16 cellular contexts compared by ENCODE assay signal in the genomic region with DNA sequence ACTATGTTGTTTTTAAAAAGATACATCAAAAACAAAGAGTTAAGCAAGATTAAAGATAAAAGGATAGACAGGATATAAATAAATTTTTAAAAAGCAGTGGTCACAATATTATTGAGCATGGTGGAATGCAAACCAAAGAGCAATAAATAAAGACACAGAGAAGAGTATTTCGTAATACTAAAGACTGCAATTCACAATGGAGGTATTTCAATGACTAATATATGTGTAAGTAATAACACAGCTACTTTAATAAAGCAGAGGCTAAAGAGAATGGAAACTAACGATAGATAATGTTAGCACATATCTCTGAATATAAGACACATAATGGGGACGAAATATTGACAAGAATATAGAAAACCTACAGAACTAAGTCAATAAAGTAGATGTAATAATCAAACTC.
DNase-seq lines count a peak whose midpoint lies in the region; ATAC-seq, FAIRE-seq and TF ChIP-seq lines count a peak whose summit lies in the region.
"Had no signal": no experiment of that assay in that cellular context is flagged by ENCODE, and none has a peak within 500 bp of the region (broad histone marks: within the 10 kb centered on the region; RNA-seq: fewer than 3 reads in every experiment).

No MANE protein-coding gene starts in this region.

- TF ChIP-seq CTCF in H1 (IDR thresholded peaks at IDR 0.05; ENCODE audit: control extremely low read depth in 1 of 3, insufficient read depth in 1 of 3, low read depth in 1 of 3, low read length in 3 of 3), result no peak

- no peak for DNase-seq in H7
- no peak for DNase-seq in H1 (ENCODE audit: low read depth in 1 of 2, low spot score in 2 of 2)
- DNase-seq in renal cortical epithelial cell (ENCODE audit: low read depth), result peak; percentile 59
- no peak for DNase-seq in NCI-H2196 (lab: John Stamatoyannopoulos, UW; ENCODE audit: unreplicated experiment)
- no peak for DNase-seq in cerebellar cortex (ENCODE audit: low spot score)
- DNase-seq: BE2C; CD4-positive, alpha-beta T cell; GOT3; MG63; NCI-H1092; NCI-H146; NCI-H510A treated with DMSO at 0.1 percent for 48 hours; NCI-H82; SK-N-SH had no signal

- no CpG with 5 or more reads among the region's 3 CpGs for WGBS in HUES64
- WGBS in H1 (ENCODE audit: extremely low coverage in 1 of 2, insufficient coverage in 1 of 2, insufficient read length in 1 of 2, insufficient replicate concordance in 2 of 2, low coverage in 1 of 2, low lambda C conversion rate in 2 of 2, missing lambda C conversion rate in 1 of 2), 2 experiments, result 87% methylated on average over 3 of the region's 3 CpGs; no CpG with 5 or more reads in 1 of the 2 experiments

- no peak overlapping the region for H3K9ac ChIP-seq in HUES64 (ENCODE audit: low read depth, low read length)
- no peak overlapping the region for H3K9ac ChIP-seq in H1 (replicated peaks in 1 of 4; ENCODE audit: extremely low read depth in 1 of 4, low read depth in 3 of 4, low read length in 3 of 4)
- H3K9ac ChIP-seq: SK-N-SH had no signal

- no peak for TF ChIP-seq RAD21 in H1 (IDR thresholded peaks at IDR 0.05 in 1 of 2, conservative IDR thresholded peaks at IDR 0.05 in 1 of 2; ENCODE audit: low read depth in 2 of 2, low read length in 2 of 2)

- no peak overlapping the region for H3K18ac ChIP-seq in H1 (ENCODE audit: extremely low read depth, low read length)

- CTCF ChIA-PET in H1 (lab: Charles Lee; ENCODE audit: partially characterized antibody), result no interaction called here

- no peaks in the 10 kb centered on the region for H4K20me1 ChIP-seq in H1 (replicated peaks in 1 of 2; ENCODE audit: control insufficient read depth in 1 of 2, insufficient read depth in 2 of 2, low read length in 2 of 2)

- H2BK5ac ChIP-seq in H1 (ENCODE audit: low read depth, low read length), result no peak overlapping the region

- no peak overlapping the region for H2BK12ac ChIP-seq in H1 (ENCODE audit: low read depth, low read length)

- H3K23me2 ChIP-seq in H1 (ENCODE audit: low read depth, low read length), result no peaks in the 10 kb centered on the region

- H3K4me1 ChIP-seq in HUES64 (ENCODE audit: insufficient read depth, low read length) (no peaks in the 10 kb centered on the region), H1 (replicated peaks in 1 of 4; ENCODE audit: control insufficient read depth in 3 of 4, insufficient read depth in 4 of 4, low read length in 3 of 4) (no peaks in the 10 kb centered on the region)
- H3K4me1 ChIP-seq: BE2C had no signal

- no peak overlapping the region for H4K91ac ChIP-seq in H1 (replicated peaks; ENCODE audit: insufficient read length, low read length)

- H4K8ac ChIP-seq in H1 (ENCODE audit: extremely low read depth, insufficient read depth, low read length), result no peak overlapping the region

- peak overlapping the region in 1 of 2 experiments; percentile 37; a peak in 1 of 4 replicates for H3K4me2 ChIP-seq in H1 (ENCODE audit: insufficient read depth in 1 of 2, low read depth in 2 of 2, low read length in 2 of 2)
- H3K4me2 ChIP-seq: SK-N-SH had no signal

- no peak overlapping the region for H2BK15ac ChIP-seq in H1 (ENCODE audit: low read length)

- no peaks in the 10 kb centered on the region for H3K36me3 ChIP-seq in H7 (replicated peaks; ENCODE audit: control insufficient read depth, insufficient read depth, low read length)
- H3K36me3 ChIP-seq in HUES64 (ENCODE audit: insufficient read depth, low read length), result no peaks in the 10 kb centered on the region
- no peaks in the 10 kb centered on the region for H3K36me3 ChIP-seq in H1 (ENCODE audit: control insufficient read depth in 2 of 4, insufficient read depth in 4 of 4, low read length in 3 of 4)
- H3K36me3 ChIP-seq: BE2C, MG63 had no signal

- H3K9me3 ChIP-seq in HUES64 (ENCODE audit: insufficient read depth, low read depth, low read length) (no peaks in the 10 kb centered on the region), H1 (ENCODE audit: insufficient read depth in 2 of 2, low read depth in 1 of 2, low read length in 1 of 2) (no peaks in the 10 kb centered on the region)
- H3K9me3 ChIP-seq: BE2C, MG63, SK-N-SH had no signal

- no peaks in the 10 kb centered on the region for H3K27me3 ChIP-seq in H7 (ENCODE audit: control insufficient read depth, insufficient read depth, low read length)
- H3K27me3 ChIP-seq in HUES64 (ENCODE audit: insufficient read depth, low read length), result no peaks in the 10 kb centered on the region
- H3K27me3 ChIP-seq in H1 (replicated peaks in 1 of 4; ENCODE audit: control insufficient read depth in 3 of 4, extremely low read depth in 1 of 4, insufficient read depth in 3 of 4, low read length in 3 of 4), result no peaks in the 10 kb centered on the region
- H3K27me3 ChIP-seq: BE2C had no signal

- no peaks in the 10 kb centered on the region for H3K79me2 ChIP-seq in H1 (ENCODE audit: control insufficient read depth in 1 of 2, insufficient read depth in 2 of 2, low read length in 2 of 2)

- no peak for ATAC-seq in HG02884 (IDR thresholded peaks at IDR 0.05; ENCODE audit: unreplicated experiment)

- H3K4ac ChIP-seq in H1 (replicated peaks; ENCODE audit: insufficient read length, low read depth, low read length), result no peak overlapping the region

- no peak overlapping the region for H4K5ac ChIP-seq in H1 (ENCODE audit: insufficient read length, low read depth, low read length)

- H3K4me3 ChIP-seq in H7 (ENCODE audit: insufficient read depth, low read depth, low read length), result peak overlapping the region; percentile 26
- H3K4me3 ChIP-seq in HUES64 (ENCODE audit: low read length), result peak overlapping the region; percentile 22; the same call in 1 of the 2 replicates
- peak overlapping the region in 1 of 4 experiments; percentile 34; a peak in 2 of 8 replicates for H3K4me3 ChIP-seq in H1 (ENCODE audit: extremely low read depth in 1 of 4, insufficient read depth in 2 of 4, low read depth in 3 of 4, low read length in 4 of 4)
- H3K4me3 ChIP-seq: MG63 had no signal

- POLR2A ChIA-PET in H1 (lab: Charles Lee; ENCODE audit: partially characterized antibody), result interaction anchor here (0.8 kb wide), 1 partner anchor 14 kb away, joined by 3 read pairs; no protein-coding TSS in a partner anchor

- H2BK120ac ChIP-seq in H1 (replicated peaks; ENCODE audit: low read depth, low read length), result no peak overlapping the region

- no peak overlapping the region for H2AFZ ChIP-seq in H1 (ENCODE audit: low read length)

- no peak overlapping the region for H3K27ac ChIP-seq in HUES64 (ENCODE audit: low read depth, low read length)
- H3K27ac ChIP-seq in H1 (ENCODE audit: low read depth, low read length), result no peak overlapping the region

- no peak overlapping the region for H2BK20ac ChIP-seq in H1 (ENCODE audit: low read length)

- H3K56ac ChIP-seq in H1 (replicated peaks; ENCODE audit: insufficient read length, low read depth, low read length), result no peak overlapping the region

- FAIRE-seq in H1 (lab: Jason Lieb, UNC), result no peak

- TF ChIP-seq POLR2A in H1 (IDR thresholded peaks at IDR 0.05; ENCODE audit: control extremely low read depth in 1 of 2, low read depth in 2 of 2, low read length in 2 of 2), result no peak

- no peak overlapping the region for H2AK5ac ChIP-seq in H1 (ENCODE audit: low read depth, low read length)

- no peak overlapping the region for H3K14ac ChIP-seq in H1 (ENCODE audit: insufficient read length)

- TF ChIP-seq EP300 in H1 (IDR thresholded peaks at IDR 0.05; ENCODE audit: borderline replicate concordance in 1 of 2, low read depth in 2 of 2, low read length in 2 of 2), result no peak

- no peak overlapping the region for H3K23ac ChIP-seq in H1 (ENCODE audit: insufficient read length)

- no peaks in the 10 kb centered on the region for H3K79me1 ChIP-seq in H1 (ENCODE audit: low read depth, low read length)

TF ChIP-seq in H1, 55 proteins besides CTCF, POLR2A, EP300 and RAD21:
- no peak for TF ChIP-seq SP2 (IDR thresholded peaks at IDR 0.05; ENCODE audit: low read length)
- TF ChIP-seq, protein P1, sequence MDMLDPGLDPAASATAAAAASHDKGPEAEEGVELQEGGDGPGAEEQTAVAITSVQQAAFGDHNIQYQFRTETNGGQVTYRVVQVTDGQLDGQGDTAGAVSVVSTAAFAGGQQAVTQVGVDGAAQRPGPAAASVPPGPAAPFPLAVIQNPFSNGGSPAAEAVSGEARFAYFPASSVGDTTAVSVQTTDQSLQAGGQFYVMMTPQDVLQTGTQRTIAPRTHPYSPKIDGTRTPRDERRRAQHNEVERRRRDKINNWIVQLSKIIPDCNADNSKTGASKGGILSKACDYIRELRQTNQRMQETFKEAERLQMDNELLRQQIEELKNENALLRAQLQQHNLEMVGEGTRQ (IDR thresholded peaks at IDR 0.05; ENCODE audit: low read length), result no peak
- TF ChIP-seq CEBPB (IDR thresholded peaks at IDR 0.05; ENCODE audit: low read depth, low read length), result peak; percentile 36; the same call in 1 of the 2 replicates
